In genomic region chr1:111707906-111708305, GRCh38 we compare ENCODE assay signal across 16 cellular contexts. TPM values are rescaled to one million over a fixed set of nuclear protein-coding genes. Genes with fewer than 3 reads are reported as not detected.
DNase-seq lines count a peak whose midpoint lies in the region; ATAC-seq and TF ChIP-seq lines count a peak whose summit lies in the region.
"Had no signal": no experiment of that assay in that cellular context is flagged by ENCODE, and none has a peak within 500 bp of the region (broad histone marks: within the 10 kb centered on the region; RNA-seq: fewer than 3 reads in every experiment).

No MANE protein-coding gene starts in this region.

- H3K36me3 Mint-ChIP-seq in stimulated activated naive CD8-positive, alpha-beta T cell treated with anti-CD3 and anti-CD28 coated beads, Interleukin-15, Interleukin-2, amounts not matched to agents 100 ng/mL and 50 ng/mL, for 24 hours (ENCODE audit: low read depth): peaks cover 69% of the 10 kb centered on the region
- H3K36me3 Mint-ChIP-seq in activated naive CD8-positive, alpha-beta T cell treated with anti-CD3 and anti-CD28 coated beads for 36 hours: peaks cover 17% of the 10 kb centered on the region
- no peaks in the 10 kb centered on the region for H3K36me3 Mint-ChIP-seq in endothelial cell (ENCODE audit: low read depth, unreplicated experiment)

- no peak for TF ChIP-seq CTCF in fibroblast of villous mesenchyme (IDR thresholded peaks at IDR 0.05; ENCODE audit: insufficient read depth, low read depth, low read length)
- no peak for TF ChIP-seq CTCF in vagina (IDR thresholded peaks at IDR 0.05)
- no peak for TF ChIP-seq CTCF in BE2C (IDR thresholded peaks at IDR 0.05; ENCODE audit: low read depth, low read length)
- TF ChIP-seq CTCF in endothelial cell (IDR thresholded peaks at IDR 0.05; ENCODE audit: unreplicated experiment): no peak

- H3K27me3 Mint-ChIP-seq in stimulated activated naive CD8-positive, alpha-beta T cell treated with anti-CD3 and anti-CD28 coated beads, Interleukin-15, Interleukin-2, amounts not matched to agents 100 ng/mL and 50 ng/mL, for 24 hours: no peaks in the 10 kb centered on the region
- no peaks in the 10 kb centered on the region for H3K27me3 Mint-ChIP-seq in activated naive CD8-positive, alpha-beta T cell treated with anti-CD3 and anti-CD28 coated beads for 36 hours
- no peaks in the 10 kb centered on the region for H3K27me3 Mint-ChIP-seq in endothelial cell (ENCODE audit: unreplicated experiment)

- H3K4me1 ChIP-seq in vagina: peaks cover 19% of the 10 kb centered on the region
- no peaks in the 10 kb centered on the region for H3K4me1 ChIP-seq in BE2C
- H3K4me1 ChIP-seq: adrenal gland had no signal

- TF ChIP-seq POLR2A in vagina (IDR thresholded peaks at IDR 0.05): no peak

- peak overlapping the region; percentile 11 for H3K27ac ChIP-seq in vagina

- H3K4me3 Mint-ChIP-seq in stimulated activated naive CD8-positive, alpha-beta T cell treated with anti-CD3 and anti-CD28 coated beads, Interleukin-15, Interleukin-2, amounts not matched to agents 100 ng/mL and 50 ng/mL, for 24 hours: no peak overlapping the region
- no peak overlapping the region for H3K4me3 Mint-ChIP-seq in activated naive CD8-positive, alpha-beta T cell treated with anti-CD3 and anti-CD28 coated beads for 36 hours
- H3K4me3 Mint-ChIP-seq in endothelial cell (ENCODE audit: unreplicated experiment): no peak overlapping the region

- no peak for ATAC-seq in stimulated activated naive CD8-positive, alpha-beta T cell treated with anti-CD3 and anti-CD28 coated beads, Interleukin-15, Interleukin-2, amounts not matched to agents 100 U/mL and 50 U/mL, for 24 hours

- no peaks in the 10 kb centered on the region for H3K9me3 Mint-ChIP-seq in stimulated activated naive CD8-positive, alpha-beta T cell treated with anti-CD3 and anti-CD28 coated beads, Interleukin-15, Interleukin-2, amounts not matched to agents 100 ng/mL and 50 ng/mL, for 24 hours
- H3K9me3 Mint-ChIP-seq in activated naive CD8-positive, alpha-beta T cell treated with anti-CD3 and anti-CD28 coated beads for 36 hours: no peaks in the 10 kb centered on the region
- no peaks in the 10 kb centered on the region for H3K9me3 Mint-ChIP-seq in endothelial cell (ENCODE audit: unreplicated experiment)

- H3K4me1 Mint-ChIP-seq in stimulated activated naive CD8-positive, alpha-beta T cell treated with anti-CD3 and anti-CD28 coated beads, Interleukin-15, Interleukin-2, amounts not matched to agents 100 ng/mL and 50 ng/mL, for 24 hours (ENCODE audit: low read depth): peaks cover 29% of the 10 kb centered on the region
- peaks cover 33% of the 10 kb centered on the region for H3K4me1 Mint-ChIP-seq in activated naive CD8-positive, alpha-beta T cell treated with anti-CD3 and anti-CD28 coated beads for 36 hours
- H3K4me1 Mint-ChIP-seq in endothelial cell (ENCODE audit: unreplicated experiment): no peaks in the 10 kb centered on the region

- H3K36me3 ChIP-seq in vagina: peaks cover 0 to 51% of the 10 kb centered on the region in 2 donors
- peaks cover 3% of the 10 kb centered on the region for H3K36me3 ChIP-seq in BE2C

- H3K27ac Mint-ChIP-seq in stimulated activated naive CD8-positive, alpha-beta T cell treated with anti-CD3 and anti-CD28 coated beads, Interleukin-15, Interleukin-2, amounts not matched to agents 100 ng/mL and 50 ng/mL, for 24 hours: peak overlapping the region; percentile 50
- peak overlapping the region; percentile 20 for H3K27ac Mint-ChIP-seq in activated naive CD8-positive, alpha-beta T cell treated with anti-CD3 and anti-CD28 coated beads for 36 hours
- H3K27ac Mint-ChIP-seq in endothelial cell (ENCODE audit: unreplicated experiment): no peak overlapping the region

- DNase-seq in stimulated activated naive CD8-positive, alpha-beta T cell treated with anti-CD3 and anti-CD28 coated beads, Interleukin-15, Interleukin-2, amounts not matched to agents 100 U/mL and 50 U/mL, for 24 hours: no peak
- no peak for DNase-seq in activated naive CD8-positive, alpha-beta T cell treated with anti-CD3 and anti-CD28 coated beads for 36 hours
- DNase-seq in fibroblast of villous mesenchyme (ENCODE audit: low read depth) (peak; percentile 90), vagina (ENCODE audit: extremely low spot score in 2 of 2) (no peak), BE2C (no peak), endothelial cell (ENCODE audit: low spot score) (no peak), C1 segment of cervical spinal cord (lab: John Stamatoyannopoulos, UW) (no peak)
- DNase-seq: activated CD4-positive, alpha-beta T cell treated with anti-CD3 and anti-CD28 coated beads, Interleukin-2, amount 50 U/mL, for 48 hours; AML-193; Kasumi-1; NCI-H1930; NCI-H526 treated with DMSO at 0.1 percent for 48 hours; stimulated activated CD8-positive, alpha-beta memory T cell treated with anti-CD3 and anti-CD28 coated beads, Interleukin-4, amount 100 ng/mL, for 48 hours; T-helper 2 cell had no signal

- H3K27me3 ChIP-seq in vagina: no peaks in the 10 kb centered on the region
- no peaks in the 10 kb centered on the region for H3K27me3 ChIP-seq in BE2C
- H3K27me3 ChIP-seq: adrenal gland had no signal

- H3K9me3 ChIP-seq in vagina (no peaks in the 10 kb centered on the region), BE2C (no peaks in the 10 kb centered on the region)
- H3K9me3 ChIP-seq: adrenal gland had no signal

- H3K4me3 ChIP-seq in fibroblast of villous mesenchyme (ENCODE audit: low read depth, low read length) (no peak overlapping the region), vagina (no peak overlapping the region), BE2C (ENCODE audit: low read depth, low read length) (no peak overlapping the region)
- H3K4me3 ChIP-seq: adrenal gland had no signal

- intact Hi-C loops in vagina (cut with DNase I): no loop called here

RNA-seq across cellular contexts. Expression of gene INKA2, which starts 31.3 kb away (rescaled TPM):
- total RNA-seq in activated naive CD8-positive, alpha-beta T cell treated with anti-CD3 and anti-CD28 coated beads for 36 hours: under 1 TPM; 0.56 to 0.84 TPM
- total RNA-seq in fibroblast of villous mesenchyme: 4.3 and 4.5 TPM in 2 replicates
- 6.1 TPM for total RNA-seq in vagina
- 3.4 TPM for polyA plus RNA-seq in BE2C (2012; ENCODE audit: insufficient read depth, insufficient read length, low read depth)
- 5.6 TPM for total RNA-seq in endothelial cell (ENCODE audit: unreplicated experiment)

RNA-seq across cellular contexts. Expression of gene DDX20, which starts 47.8 kb away (rescaled TPM):
- total RNA-seq in activated naive CD8-positive, alpha-beta T cell treated with anti-CD3 and anti-CD28 coated beads for 36 hours: 10 to 100 TPM; 21.5 to 21.8 TPM
- 17.1 and 30.7 TPM in 2 replicates for total RNA-seq in fibroblast of villous mesenchyme
- total RNA-seq in vagina: 16.2 TPM
- 23.7 TPM for polyA plus RNA-seq in BE2C (2012; ENCODE audit: insufficient read depth, insufficient read length, low read depth)
- 18.8 TPM for total RNA-seq in endothelial cell (ENCODE audit: unreplicated experiment)
